In the genomic region with DNA sequence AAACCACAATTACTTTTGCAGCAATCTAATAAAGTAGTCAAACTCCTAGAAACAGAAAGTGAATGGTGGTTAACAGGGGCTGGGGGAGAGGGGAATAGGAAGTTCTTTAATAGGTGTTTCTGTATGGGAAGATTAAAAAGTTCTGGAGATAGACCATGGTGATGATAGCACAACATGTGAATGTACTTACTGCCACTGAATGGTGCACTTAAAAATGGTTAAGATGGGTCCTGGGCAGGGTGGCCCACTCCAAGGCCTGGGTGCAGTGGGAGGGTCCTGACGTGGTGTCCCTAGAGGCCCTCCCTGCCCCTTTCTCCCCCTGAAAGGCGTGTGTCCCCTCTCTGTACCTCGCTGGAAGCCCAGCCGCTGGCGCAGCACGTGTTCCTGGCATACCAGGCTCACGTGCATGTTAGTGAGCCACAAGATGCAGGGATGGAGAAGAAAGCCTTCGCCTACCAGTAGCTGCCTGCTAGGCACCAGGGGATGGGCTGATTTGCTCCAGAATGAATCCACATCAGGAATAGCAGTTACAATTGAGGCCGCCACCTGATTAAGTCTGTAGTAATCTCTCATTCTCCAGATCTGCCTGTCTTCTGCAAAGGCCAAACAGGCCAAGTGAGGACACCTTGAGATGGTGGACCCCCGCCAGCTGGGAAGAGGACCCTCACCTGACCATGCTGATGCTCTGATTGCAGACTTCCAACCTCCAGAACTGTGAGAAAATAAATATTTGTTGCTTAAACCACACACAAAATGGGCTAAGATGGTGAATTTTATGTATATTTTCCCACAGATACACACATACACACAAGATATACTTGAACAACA, we compare ENCODE assay signal across 12 cellular contexts.
DNase-seq lines count a peak whose midpoint lies in the region; ATAC-seq, FAIRE-seq and TF ChIP-seq lines count a peak whose summit lies in the region.
"Had no signal": no experiment of that assay in that cellular context is flagged by ENCODE, and none has a peak within 500 bp of the region (broad histone marks: within the 10 kb centered on the region; RNA-seq: fewer than 3 reads in every experiment).

No MANE protein-coding gene starts in this region.

- POLR2A ChIA-PET in HepG2 (lab: Yijun Ruan, JAX) = no interaction called here
- POLR2A ChIA-PET in activated CD4-positive, alpha-beta memory T cell treated with anti-CD3 and anti-CD28 coated beads, Interleukin-2, amount 10 ng/mL, durations not matched to agents 7 days and 5 days (lab: Charles Lee) = interaction anchor here (1.0 to 5.4 kb wide), 20 partner anchors 15 to 353 kb away, joined by 3 to 123 read pairs (median 8); a partner anchor contains a TSS

- H3K27ac Mint-ChIP-seq in activated CD4-positive, alpha-beta memory T cell treated with anti-CD3 and anti-CD28 coated beads, Interleukin-2, amount 10 ng/mL, durations not matched to agents 7 days and 5 days = peak overlapping the region; percentile 82
- peak overlapping the region; percentile 87 for H3K27ac Mint-ChIP-seq in memory B cell
- H3K27ac Mint-ChIP-seq: neural progenitor cell had no signal

- no peak for TF ChIP-seq EP300 in HepG2 (IDR thresholded peaks at IDR 0.05; ENCODE audit: low read depth in 2 of 2, low read length in 2 of 2)
- no peak for TF ChIP-seq EP300 in HepG2 (CRISPR knock-in tag; IDR thresholded peaks at IDR 0.05; ENCODE audit: borderline replicate concordance)

- 95% methylated on average over 10 of the region's 10 CpGs for WGBS in liver
- WGBS in HepG2 (ENCODE audit: low lambda C conversion rate) = 68% methylated on average over 4 of the region's 10 CpGs

- H3K36me3 ChIP-seq in liver (ENCODE audit: control insufficient read depth in 4 of 4, insufficient read depth in 3 of 4, low read depth in 1 of 4, low read length in 3 of 4) (no peaks in the 10 kb centered on the region), HepG2 (replicated peaks in 1 of 2; ENCODE audit: control insufficient read depth in 1 of 2, insufficient read depth in 2 of 2, low read length in 2 of 2) (no peaks in the 10 kb centered on the region)
- H3K36me3 ChIP-seq: neural progenitor cell had no signal

- H3K9ac ChIP-seq in liver (ENCODE audit: low read depth in 1 of 2, low read length in 2 of 2) = no peak overlapping the region
- no peak overlapping the region for H3K9ac ChIP-seq in HepG2 (ENCODE audit: insufficient read depth, low read depth, low read length)
- H3K9ac ChIP-seq: neural progenitor cell had no signal

- no peak overlapping the region for H3K4me2 ChIP-seq in HepG2 (ENCODE audit: low read depth, low read length)
- H3K4me2 ChIP-seq: neural progenitor cell had no signal

- in situ Hi-C loops in HepG2 (cut with HindIII; ENCODE audit: extremely low pct_ligation_motif_present, low pct_unique_long_range_greater_than_20kb) = no loop called here

- no peak for ATAC-seq in HepG2
- ATAC-seq in memory B cell (ENCODE audit: low read depth) = no peak
- ATAC-seq in HG02798 (IDR thresholded peaks at IDR 0.05; ENCODE audit: poor library complexity, unreplicated experiment) = no peak
- ATAC-seq in left cardiac atrium = no peak

- peaks cover 14% of the 10 kb centered on the region for H3K9me3 Mint-ChIP-seq in activated CD4-positive, alpha-beta memory T cell treated with anti-CD3 and anti-CD28 coated beads, Interleukin-2, amount 10 ng/mL, durations not matched to agents 7 days and 5 days
- H3K9me3 Mint-ChIP-seq in memory B cell = peaks cover 5% of the 10 kb centered on the region
- H3K9me3 Mint-ChIP-seq: neural progenitor cell had no signal

- CTCF ChIA-PET in HepG2 (lab: Yijun Ruan, JAX; ENCODE audit: low intra/inter-chr PET ratio, low total read pairs) = no interaction called here
- CTCF ChIA-PET in activated CD4-positive, alpha-beta memory T cell treated with anti-CD3 and anti-CD28 coated beads, Interleukin-2, amount 10 ng/mL, durations not matched to agents 7 days and 5 days (lab: Charles Lee) = interaction anchor here (0.8 to 2.8 kb wide), 16 partner anchors 12 to 182 kb away, joined by 3 to 20 read pairs (median 6); a partner anchor contains a TSS

- peak overlapping the region; percentile 28 to 40 for H3K27ac ChIP-seq in liver (ENCODE audit: low read depth in 1 of 2, low read length in 2 of 2)
- H3K27ac ChIP-seq in HepG2 (ENCODE audit: extremely low read length, insufficient read depth, low read length) = no peak overlapping the region
- H3K27ac ChIP-seq: neural progenitor cell had no signal

- DNase-seq in HepG2 (ENCODE audit: low spot score) = no peak
- DNase-seq in activated CD4-positive, alpha-beta memory T cell treated with anti-CD3 and anti-CD28 coated beads, Interleukin-2, amount 10 ng/mL, durations not matched to agents 7 days and 5 days = no peak
- no peak for DNase-seq in memory B cell (ENCODE audit: low spot score in 2 of 2)
- DNase-seq in NCI-H1930 (lab: John Stamatoyannopoulos, UW) = no peak
- no peak for DNase-seq in foreskin melanocyte
- DNase-seq in left cardiac atrium = no peak
- DNase-seq: H7, Right ventricle myocardium superior had no signal

- no peak overlapping the region for H2AFZ ChIP-seq in HepG2 (ENCODE audit: low read length)
- H2AFZ ChIP-seq: neural progenitor cell had no signal

- H3K9me3 ChIP-seq in liver (ENCODE audit: control insufficient read depth in 4 of 4, low read length in 3 of 4) (peaks cover 0 to 3% (median 0%) of the 10 kb centered on the region in 4 donors), HepG2 (ENCODE audit: low read length) (no peaks in the 10 kb centered on the region)

- H3K4me3 Mint-ChIP-seq in activated CD4-positive, alpha-beta memory T cell treated with anti-CD3 and anti-CD28 coated beads, Interleukin-2, amount 10 ng/mL, durations not matched to agents 7 days and 5 days = peak overlapping the region; percentile 22
- peak overlapping the region; percentile 25 for H3K4me3 Mint-ChIP-seq in memory B cell
- H3K4me3 Mint-ChIP-seq: neural progenitor cell had no signal

- FAIRE-seq in HepG2 (lab: Jason Lieb, UNC) = no peak
- FAIRE-seq: astrocyte had no signal

- no peak for TF ChIP-seq POLR2A in HepG2 (IDR thresholded peaks at IDR 0.05; ENCODE audit: insufficient read depth in 1 of 2, low read depth in 2 of 2, low read length in 2 of 2)

- TF ChIP-seq CTCF in liver (IDR thresholded peaks at IDR 0.05; ENCODE audit: low read depth, low read length, missing input control) = no peak
- TF ChIP-seq CTCF in HepG2 (CRISPR knock-in tag; IDR thresholded peaks at IDR 0.05) = no peak

- BruUV-seq in HepG2 (replicated peaks; lab: Mats Ljungman, UMichigan) = no TSS peak

- intact Hi-C loops in HepG2 (cut with micrococcal nuclease; ENCODE audit: unreplicated experiment) (no loop called here), left cardiac atrium (cut with DNase I) (no loop called here)

- peaks cover 82% of the 10 kb centered on the region for H3K4me1 Mint-ChIP-seq in activated CD4-positive, alpha-beta memory T cell treated with anti-CD3 and anti-CD28 coated beads, Interleukin-2, amount 10 ng/mL, durations not matched to agents 7 days and 5 days
- peaks cover 56% of the 10 kb centered on the region for H3K4me1 Mint-ChIP-seq in memory B cell
- H3K4me1 Mint-ChIP-seq: neural progenitor cell had no signal

- H3K4me1 ChIP-seq in liver (ENCODE audit: control insufficient read depth in 4 of 4, insufficient read depth in 4 of 4, low read length in 3 of 4) = peaks cover 0 to 3% (median 0%) of the 10 kb centered on the region in 4 donors
- H3K4me1 ChIP-seq in HepG2 (ENCODE audit: insufficient read depth, low read length) = no peaks in the 10 kb centered on the region
- H3K4me1 ChIP-seq: neural progenitor cell had no signal

- H3K27me3 ChIP-seq in liver (ENCODE audit: control insufficient read depth in 4 of 4, insufficient read depth in 4 of 4, low read length in 3 of 4) = no peaks in the 10 kb centered on the region
- no peaks in the 10 kb centered on the region; a peak in 1 of 5 replicates for H3K27me3 ChIP-seq in HepG2 (ENCODE audit: control insufficient read depth in 1 of 2, insufficient read depth in 2 of 2, low read length in 2 of 2)
- H3K27me3 ChIP-seq: neural progenitor cell had no signal

- peaks cover 32% of the 10 kb centered on the region for H3K36me3 Mint-ChIP-seq in activated CD4-positive, alpha-beta memory T cell treated with anti-CD3 and anti-CD28 coated beads, Interleukin-2, amount 10 ng/mL, durations not matched to agents 7 days and 5 days (ENCODE audit: low read depth)
- peaks cover 5% of the 10 kb centered on the region for H3K36me3 Mint-ChIP-seq in memory B cell
- H3K36me3 Mint-ChIP-seq: neural progenitor cell had no signal

- TF ChIP-seq RAD21 in liver (IDR thresholded peaks at IDR 0.05) (no peak), HepG2 (CRISPR knock-in tag; IDR thresholded peaks at IDR 0.05) (no peak)

- H3K4me3 ChIP-seq in liver (ENCODE audit: low read depth in 1 of 3, low read length in 3 of 3) (no peak overlapping the region), HepG2 (replicated peaks in 1 of 3; ENCODE audit: insufficient read depth in 1 of 3, low read depth in 2 of 3, low read length in 3 of 3) (no peak overlapping the region)
- H3K4me3 ChIP-seq: neural progenitor cell had no signal

- H3K79me2 ChIP-seq in HepG2 (ENCODE audit: insufficient read depth, low read length) = no peaks in the 10 kb centered on the region

- peaks cover 17% of the 10 kb centered on the region for H3K27me3 Mint-ChIP-seq in activated CD4-positive, alpha-beta memory T cell treated with anti-CD3 and anti-CD28 coated beads, Interleukin-2, amount 10 ng/mL, durations not matched to agents 7 days and 5 days
- H3K27me3 Mint-ChIP-seq in memory B cell = no peaks in the 10 kb centered on the region

- no peaks in the 10 kb centered on the region for H4K20me1 ChIP-seq in HepG2 (ENCODE audit: insufficient read depth, low read length)

TF ChIP-seq in HepG2, 621 proteins besides CTCF, POLR2A, EP300 and RAD21 (continues in another document):
- no peak for TF ChIP-seq ZNF703 (CRISPR knock-in tag; IDR thresholded peaks at IDR 0.05; ENCODE audit: borderline replicate concordance)
- TF ChIP-seq NR2C2 (CRISPR knock-in tag; IDR thresholded peaks at IDR 0.05; ENCODE audit: borderline replicate concordance) = no peak
